2 cellular contexts compared by ENCODE assay signal in the genomic region with DNA sequence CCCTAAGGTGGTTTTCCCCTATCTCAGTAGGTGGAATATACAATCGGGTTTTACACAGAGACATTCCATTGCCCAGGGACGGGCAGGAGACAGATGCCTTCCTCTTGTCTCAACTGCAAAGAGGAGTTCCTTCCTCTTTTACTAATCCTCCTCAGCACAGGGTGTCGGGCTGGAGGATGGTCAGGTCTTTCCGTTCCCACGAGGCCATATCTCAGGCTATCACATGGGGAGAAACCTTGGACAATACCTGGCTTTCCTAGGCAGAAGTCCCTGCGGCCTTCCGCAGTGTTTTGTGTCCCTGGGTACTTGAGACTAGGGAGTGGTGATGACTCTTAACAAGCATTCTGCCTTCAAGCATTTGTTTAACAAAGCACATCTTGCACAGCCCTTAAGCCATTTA.
TF ChIP-seq lines count a peak whose summit lies in the region.

No MANE protein-coding gene starts in this region.

TF ChIP-seq in GM23338, 12 proteins besides CTCF, POLR2A, EP300 and RAD21:
- TF ChIP-seq POLR2AphosphoS5 (IDR thresholded peaks at IDR 0.05; ENCODE audit: low read depth) = 0 out of 2 replicates have a peak, but pooled peaks have one; percentile 16

TF ChIP-seq in H1, 55 proteins besides CTCF, POLR2A, EP300 and RAD21:
- TF ChIP-seq, protein P1, sequence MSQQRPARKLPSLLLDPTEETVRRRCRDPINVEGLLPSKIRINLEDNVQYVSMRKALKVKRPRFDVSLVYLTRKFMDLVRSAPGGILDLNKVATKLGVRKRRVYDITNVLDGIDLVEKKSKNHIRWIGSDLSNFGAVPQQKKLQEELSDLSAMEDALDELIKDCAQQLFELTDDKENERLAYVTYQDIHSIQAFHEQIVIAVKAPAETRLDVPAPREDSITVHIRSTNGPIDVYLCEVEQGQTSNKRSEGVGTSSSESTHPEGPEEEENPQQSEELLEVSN (IDR thresholded peaks at IDR 0.05) = 0 out of 2 replicates have a peak, but pooled peaks have one; percentile 52
- TF ChIP-seq TAF1 (IDR thresholded peaks at IDR 0.05; ENCODE audit: low read depth, low read length) (peak; percentile 34; the same call in 1 of the 2 replicates), POLR2AphosphoS5 (IDR thresholded peaks at IDR 0.05; ENCODE audit: low read depth, low read length) (0 out of 2 replicates have a peak, but pooled peaks have one; percentile 57)
- TF ChIP-seq, protein P2, sequence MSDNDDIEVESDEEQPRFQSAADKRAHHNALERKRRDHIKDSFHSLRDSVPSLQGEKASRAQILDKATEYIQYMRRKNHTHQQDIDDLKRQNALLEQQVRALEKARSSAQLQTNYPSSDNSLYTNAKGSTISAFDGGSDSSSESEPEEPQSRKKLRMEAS (IDR thresholded peaks at IDR 0.05) = peak; percentile 65; the same call in 1 of the 2 replicates
